8 cellular contexts compared by ENCODE assay signal in the genomic region with DNA sequence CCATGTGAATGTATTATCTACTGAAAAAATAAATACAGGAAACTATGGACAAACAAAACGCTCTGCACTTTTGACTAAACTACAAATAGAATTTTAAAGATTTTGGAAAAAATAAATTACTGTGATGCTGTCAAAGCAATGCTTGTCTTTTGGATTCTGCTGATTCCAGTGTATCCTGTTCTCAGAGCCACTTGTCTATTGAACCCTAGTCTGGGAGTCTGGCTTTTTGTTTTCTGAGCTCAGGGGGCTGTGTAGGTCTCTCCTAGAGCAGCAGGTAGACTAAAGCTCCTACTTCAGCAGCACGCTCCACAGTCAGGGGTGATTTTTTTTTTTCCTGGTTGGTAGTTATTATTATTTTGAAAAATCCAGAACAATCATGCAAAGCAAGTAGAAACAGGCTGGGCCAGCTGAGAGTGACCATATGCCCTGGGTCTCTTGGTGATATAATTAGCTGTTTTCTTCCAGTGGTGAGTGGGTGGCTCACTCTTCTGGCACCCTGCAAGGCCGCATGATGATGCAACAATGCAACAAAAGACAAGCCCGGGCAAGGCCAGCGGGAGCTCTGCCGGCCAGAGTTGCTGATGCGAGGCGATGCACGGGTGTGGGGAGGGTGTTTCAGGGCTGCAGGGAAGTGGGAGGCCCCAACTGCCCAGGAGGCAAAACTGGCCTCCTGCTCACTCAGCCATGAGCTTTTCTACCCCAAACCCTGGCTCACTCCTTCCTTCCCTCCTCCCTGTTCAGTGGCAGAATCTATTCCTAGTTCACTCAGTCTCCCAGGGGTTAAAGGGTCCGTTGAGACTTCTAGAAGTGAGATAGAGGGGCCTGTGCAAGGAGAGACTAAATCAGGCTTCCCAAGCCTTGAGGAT. TPM values are rescaled to one million over a fixed set of nuclear protein-coding genes. Genes with fewer than 3 reads are reported as not detected.
DNase-seq lines count a peak whose midpoint lies in the region; ATAC-seq and TF ChIP-seq lines count a peak whose summit lies in the region.

No MANE protein-coding gene starts in this region.

- CTCF ChIA-PET in mammary epithelial cell (lab: Charles Lee; ENCODE audit: low non-redundant PET), result no interaction called here

- H2AFZ ChIP-seq in mammary epithelial cell (ENCODE audit: low read depth, low read length), result peak overlapping the region; percentile 42

- BruUV-seq in mammary epithelial cell (replicated peaks; lab: Mats Ljungman, UMichigan), result no TSS peak

- ATAC-seq in GM19324 (IDR thresholded peaks at IDR 0.05; ENCODE audit: low FRiP score, unreplicated experiment), result peak; percentile 81
- peak; percentile 71 for ATAC-seq in HG03354 (IDR thresholded peaks at IDR 0.05; ENCODE audit: poor library complexity, severe bottlenecking, unreplicated experiment)
- ATAC-seq in activated CD4-positive, CD25-positive, alpha-beta regulatory T cell treated with anti-CD3 and anti-CD28 coated beads, Interleukin-2, amount 50 U/mL, for 24 hours, result no peak

- H3K79me2 ChIP-seq in mammary epithelial cell (ENCODE audit: insufficient read depth, low read length), result no peaks in the 10 kb centered on the region

- H4K20me1 ChIP-seq in BLaER1 (no peaks in the 10 kb centered on the region), mammary epithelial cell (ENCODE audit: insufficient read depth, low read length) (no peaks in the 10 kb centered on the region)

- peak overlapping the region; percentile 88 for H3K4me2 ChIP-seq in BLaER1
- H3K4me2 ChIP-seq in mammary epithelial cell (ENCODE audit: insufficient read depth, low read depth, low read length), result peak overlapping the region; percentile 61

- intact Hi-C loops in mammary epithelial cell (cut with micrococcal nuclease), result loop anchor here (1.0 kb wide), 2 partner anchors 9 kb away; no protein-coding TSS in a partner anchor

- 13% methylated on average over 10 of the region's 10 CpGs for WGBS in mammary epithelial cell (ENCODE audit: low coverage, missing lambda C conversion rate)

- peak overlapping the region; percentile 80 for H3K9ac ChIP-seq in BLaER1
- H3K9ac ChIP-seq in mammary epithelial cell (ENCODE audit: insufficient read depth, low read length), result peak overlapping the region; percentile 31

- 0 out of 2 replicates have a peak, but pooled peaks cover 5% of the 10 kb centered on the region for H3K9me3 ChIP-seq in BLaER1
- no peaks in the 10 kb centered on the region for H3K9me3 ChIP-seq in mammary epithelial cell (replicated peaks; ENCODE audit: insufficient read depth, low read length)

- H3K36me3 ChIP-seq in BLaER1, result no peaks in the 10 kb centered on the region
- H3K36me3 ChIP-seq in mammary epithelial cell (ENCODE audit: insufficient read depth, low read length), result no peaks in the 10 kb centered on the region

- peak overlapping the region; percentile 94 for H3K27ac ChIP-seq in BLaER1
- H3K27ac ChIP-seq in mammary epithelial cell (ENCODE audit: insufficient read depth, low read depth, low read length), result peak overlapping the region; percentile 60

- DNase-seq in NCI-H510A (lab: John Stamatoyannopoulos, UW), result peak; percentile 97
- DNase-seq in mammary epithelial cell, result peak; percentile 99
- peak; percentile 93 for DNase-seq in kidney glomerular epithelial cell (lab: John Stamatoyannopoulos, UW)
- DNase-seq in superior temporal gyrus (ENCODE audit: extremely low spot score), result peak; percentile 61

- peak in 1 of 2 donors; percentile 14 for TF ChIP-seq CTCF in mammary epithelial cell (conservative IDR thresholded peaks at IDR 0.05 in 1 of 2, IDR thresholded peaks at IDR 0.05 in 1 of 2; ENCODE audit: extremely low read depth in 1 of 2, insufficient read depth in 1 of 2, low read depth in 1 of 2, low read length in 2 of 2)

- H3K27me3 ChIP-seq in BLaER1, result no peaks in the 10 kb centered on the region
- no peaks in the 10 kb centered on the region for H3K27me3 ChIP-seq in mammary epithelial cell (ENCODE audit: insufficient read depth, low read length)

- in situ Hi-C loops in mammary epithelial cell (cut with MboI; ENCODE audit: low sequenced_read_pairs in 2 of 2), result no loop called here

- dilution Hi-C loops in mammary epithelial cell (cut with HindIII; ENCODE audit: low sequenced_read_pairs), result no loop called here

- H3K4me1 ChIP-seq in BLaER1 (peaks cover 98% of the 10 kb centered on the region), mammary epithelial cell (ENCODE audit: insufficient read depth, low read length) (peaks cover 15% of the 10 kb centered on the region)

- peak overlapping the region; percentile 50 for H3K4me3 ChIP-seq in BLaER1
- no peak overlapping the region for H3K4me3 ChIP-seq in mammary epithelial cell (replicated peaks in 1 of 3; ENCODE audit: insufficient read depth in 1 of 3, low read depth in 2 of 3, low read length in 3 of 3)

RNA-seq across cellular contexts. Expression of a gene that starts 11.6 kb away (rescaled TPM):
- total RNA-seq in mammary epithelial cell, result 100 to 1,000 TPM; 687 to 707 TPM
- polyA plus RNA-seq in mammary epithelial cell, result 414 TPM
- 451 TPM for polyA minus RNA-seq in mammary epithelial cell

RNA-seq across cellular contexts. Expression of a gene that starts 30.7 kb away (rescaled TPM):
- under 1 TPM in 1 of 2 donors, not detected in 1; 0.17 TPM for total RNA-seq in mammary epithelial cell
- 0.02 TPM for polyA plus RNA-seq in mammary epithelial cell
- not detected for polyA minus RNA-seq in mammary epithelial cell

Comparison
In these comparisons a context has a peak if more than half of its experiments do, and no peak if none do; other contexts are left out.
1. ATAC-seq: peak in GM19324 (single experiment) and HG03354 (single experiment); none in activated CD4-positive, CD25-positive, alpha-beta regulatory T cell treated with anti-CD3 and anti-CD28 coated beads, Interleukin-2, amount 50 U/mL, for 24 hours (0 of 2).
2. Peak in every context shown above with its lines, with median percentiles within 50 percentile points of each other: DNase-seq.